ENCODE assay signal across 8 cellular contexts in genomic region chr7:158829342-158830210, GRCh38. TPM values are rescaled to one million over a fixed set of nuclear protein-coding genes. Genes with fewer than 3 reads are reported as not detected.
DNase-seq lines count a peak whose midpoint lies in the region; FAIRE-seq and TF ChIP-seq lines count a peak whose summit lies in the region.

A gene with protein sequence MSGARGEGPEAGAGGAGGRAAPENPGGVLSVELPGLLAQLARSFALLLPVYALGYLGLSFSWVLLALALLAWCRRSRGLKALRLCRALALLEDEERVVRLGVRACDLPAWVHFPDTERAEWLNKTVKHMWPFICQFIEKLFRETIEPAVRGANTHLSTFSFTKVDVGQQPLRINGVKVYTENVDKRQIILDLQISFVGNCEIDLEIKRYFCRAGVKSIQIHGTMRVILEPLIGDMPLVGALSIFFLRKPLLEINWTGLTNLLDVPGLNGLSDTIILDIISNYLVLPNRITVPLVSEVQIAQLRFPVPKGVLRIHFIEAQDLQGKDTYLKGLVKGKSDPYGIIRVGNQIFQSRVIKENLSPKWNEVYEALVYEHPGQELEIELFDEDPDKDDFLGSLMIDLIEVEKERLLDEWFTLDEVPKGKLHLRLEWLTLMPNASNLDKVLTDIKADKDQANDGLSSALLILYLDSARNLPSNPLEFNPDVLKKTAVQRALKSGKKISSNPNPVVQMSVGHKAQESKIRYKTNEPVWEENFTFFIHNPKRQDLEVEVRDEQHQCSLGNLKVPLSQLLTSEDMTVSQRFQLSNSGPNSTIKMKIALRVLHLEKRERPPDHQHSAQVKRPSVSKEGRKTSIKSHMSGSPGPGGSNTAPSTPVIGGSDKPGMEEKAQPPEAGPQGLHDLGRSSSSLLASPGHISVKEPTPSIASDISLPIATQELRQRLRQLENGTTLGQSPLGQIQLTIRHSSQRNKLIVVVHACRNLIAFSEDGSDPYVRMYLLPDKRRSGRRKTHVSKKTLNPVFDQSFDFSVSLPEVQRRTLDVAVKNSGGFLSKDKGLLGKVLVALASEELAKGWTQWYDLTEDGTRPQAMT (minus strand): TSS chr7:158829509. CDS start chr7:158829418, 91 bp downstream.

- H3K4me1 ChIP-seq in ES-I3 (ENCODE audit: insufficient read depth, low read length) (peaks cover 9% of the 10 kb centered on the region), neural progenitor cell (peaks cover 5% of the 10 kb centered on the region), subcutaneous abdominal adipose tissue (ENCODE audit: control insufficient read depth in 5 of 5, insufficient read depth in 5 of 5, low read length in 5 of 5) (peaks cover 3 to 40% (median 28%) of the 10 kb centered on the region in 5 donors)

- peak; percentile 34 for TF ChIP-seq CTCF in neural progenitor cell (IDR thresholded peaks at IDR 0.05)

- peaks cover 22% of the 10 kb centered on the region for H4K20me1 ChIP-seq in neural progenitor cell (ENCODE audit: low read depth)

- no peaks in the 10 kb centered on the region for H3K9me3 ChIP-seq in ES-I3 (ENCODE audit: control insufficient read depth, insufficient read depth, low read length)
- H3K9me3 ChIP-seq in neural progenitor cell (ENCODE audit: low read depth): no peaks in the 10 kb centered on the region
- no peaks in the 10 kb centered on the region for H3K9me3 ChIP-seq in subcutaneous abdominal adipose tissue (ENCODE audit: control insufficient read depth in 5 of 5, low read length in 5 of 5)

- peak within 1 kb of the TSS; percentile 83 for H3K4me2 ChIP-seq in neural progenitor cell

- H3K4me1 Mint-ChIP-seq in neural progenitor cell: peaks cover 17% of the 10 kb centered on the region

- H3K79me2 ChIP-seq in neural progenitor cell (ENCODE audit: low read depth): peaks cover 39% of the 10 kb centered on the region

- TF ChIP-seq POLR2A in H54 (IDR thresholded peaks at IDR 0.05; ENCODE audit: low read depth, low read length): peak; percentile 95

- peaks cover 7% of the 10 kb centered on the region for H3K27me3 Mint-ChIP-seq in neural progenitor cell (ENCODE audit: insufficient read depth, low read depth)

- DNase-seq in H54 (ENCODE audit: insufficient read length, low spot score) (peak; percentile 90), LoVo (ENCODE audit: low spot score) (peak; percentile 99), SHP77 (lab: John Stamatoyannopoulos, UW) (peak; percentile 79 to 87), fibroblast of the conjunctiva (ENCODE audit: low read depth) (peak; percentile 92), neural progenitor cell (ENCODE audit: low spot score) (peak; percentile 89)
- DNase-seq in activated effector memory CD4-positive, alpha-beta T cell treated with anti-CD3 and anti-CD28 coated beads, Interleukin-2, amount 50 U/mL, for 16 hours: peak; percentile 100

- H2AFZ ChIP-seq in neural progenitor cell (replicated peaks): peak within 1 kb of the TSS; percentile 85

- no peaks in the 10 kb centered on the region for H3K36me3 ChIP-seq in ES-I3 (ENCODE audit: insufficient read depth, low read length)
- H3K36me3 ChIP-seq in neural progenitor cell: no peaks in the 10 kb centered on the region
- H3K36me3 ChIP-seq in subcutaneous abdominal adipose tissue (ENCODE audit: control insufficient read depth in 5 of 5, insufficient read depth in 5 of 5, low read length in 5 of 5): peaks cover 0 to 5% (median 3%) of the 10 kb centered on the region in 5 donors

- peaks cover 4% of the 10 kb centered on the region for H3K36me3 Mint-ChIP-seq in neural progenitor cell

- H3K27me3 ChIP-seq in neural progenitor cell (no peaks in the 10 kb centered on the region), subcutaneous abdominal adipose tissue (ENCODE audit: control insufficient read depth in 5 of 5, insufficient read depth in 4 of 5, low read length in 5 of 5) (no peaks in the 10 kb centered on the region)

- FAIRE-seq in H54 (lab: Jason Lieb, UNC): no peak

- H3K27ac ChIP-seq in neural progenitor cell (peak within 1 kb of the TSS; percentile 81), subcutaneous abdominal adipose tissue (ENCODE audit: low read depth, low read length) (peak within 1 kb of the TSS; percentile 98)

- H3K9me3 Mint-ChIP-seq in neural progenitor cell: no peaks in the 10 kb centered on the region

- H3K4me3 Mint-ChIP-seq in neural progenitor cell: peak within 1 kb of the TSS; percentile 90

- H3K9ac ChIP-seq in ES-I3 (ENCODE audit: low read depth, low read length) (peak within 1 kb of the TSS; percentile 88), neural progenitor cell (peak within 1 kb of the TSS; percentile 49), subcutaneous abdominal adipose tissue (ENCODE audit: low read length in 5 of 5) (peak within 1 kb of the TSS; percentile 91 to 97 (median 96))

- peak within 1 kb of the TSS; percentile 66 for H3K27ac Mint-ChIP-seq in neural progenitor cell

- H3K4me3 ChIP-seq in neural progenitor cell (peak within 1 kb of the TSS; percentile 81), subcutaneous abdominal adipose tissue (ENCODE audit: low read depth in 1 of 5, low read length in 5 of 5) (peak within 1 kb of the TSS; percentile 85 to 98 (median 93))

- peaks cover 26% of the 10 kb centered on the region for H3F3A ChIP-seq in neural progenitor cell (ENCODE audit: low read depth)

RNA-seq across cellular contexts. Expression of the gene that starts here (rescaled TPM):
- 33.4 and 39.3 TPM in 2 replicates for total RNA-seq in neural progenitor cell (ENCODE audit: low replicate concordance)

Comparison
In these comparisons a context has a peak if more than half of its experiments do, and no peak if none do; other contexts are left out.
1. Peak in every context shown above with its lines: DNase-seq, H3K4me3 ChIP-seq and H3K27ac ChIP-seq.